In the genomic region with DNA sequence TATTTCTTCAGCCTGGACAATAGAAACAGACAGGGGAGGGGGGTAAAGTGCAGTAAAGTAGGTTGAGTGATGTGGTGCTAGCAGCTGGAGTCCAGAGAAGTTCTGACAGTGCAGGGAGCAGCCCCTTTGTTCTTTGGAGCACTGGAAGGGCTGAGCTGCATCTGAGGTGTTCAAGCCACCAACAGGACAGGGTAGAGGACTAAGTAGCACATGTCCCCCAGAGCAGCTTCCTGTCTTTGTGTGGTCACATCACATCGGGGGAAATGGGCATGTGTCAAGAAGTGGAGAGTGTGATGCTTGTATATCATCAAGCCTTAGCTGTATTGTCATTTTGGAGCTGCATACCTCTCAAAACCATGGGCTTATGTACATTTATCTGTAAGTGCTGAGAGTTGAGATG, we compare ENCODE assay signal across 1 cellular context.
TF ChIP-seq lines count a peak whose summit lies in the region.

No MANE protein-coding gene starts in this region.

TF ChIP-seq in K562, 482 proteins besides CTCF, POLR2A, EP300 and RAD21:
- TF ChIP-seq NCOR1 (IDR thresholded peaks at IDR 0.05) (0 out of 2 replicates have a peak, but pooled peaks have one; percentile 1), ZNF384 (IDR thresholded peaks at IDR 0.05; ENCODE audit: low read depth, low read length) (no peak), ILF3 (IDR thresholded peaks at IDR 0.05; ENCODE audit: borderline replicate concordance) (0 out of 2 replicates have a peak, but pooled peaks have one; percentile 35), TRIM25 (IDR thresholded peaks at IDR 0.05; ENCODE audit: borderline replicate concordance) (no peak)
